20 cellular contexts compared by ENCODE assay signal in the genomic region with DNA sequence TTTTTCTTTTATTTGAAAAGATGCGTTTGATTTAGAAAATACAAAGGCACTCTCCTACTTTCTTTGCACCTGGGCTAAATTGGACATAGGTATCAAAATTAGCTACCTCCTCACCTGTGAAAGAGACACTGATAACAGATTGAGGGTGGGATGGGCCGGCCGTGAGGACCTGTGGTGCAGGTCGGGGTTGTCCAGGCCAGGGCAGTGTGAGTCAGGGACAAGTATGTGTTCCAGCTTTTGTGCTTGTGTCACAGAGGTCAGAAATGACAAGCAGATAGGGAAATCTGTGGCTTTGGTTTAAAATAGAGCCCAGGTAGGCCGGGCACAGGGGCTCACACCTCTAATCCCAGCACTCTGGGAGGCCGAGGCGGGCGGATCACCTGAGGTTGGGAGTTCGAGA. TPM values are rescaled to one million over a fixed set of nuclear protein-coding genes. Genes with fewer than 3 reads are reported as not detected.
A peak's percentile ranks its signal among the peaks of the same experiment; 100 is the strongest.
DNase-seq lines count a peak whose midpoint lies in the region; ATAC-seq and TF ChIP-seq lines count a peak whose summit lies in the region.
"Had no signal": no experiment of that assay in that cellular context is flagged by ENCODE, and none has a peak within 500 bp of the region (broad histone marks: within the 10 kb centered on the region; RNA-seq: fewer than 3 reads in every experiment).

No MANE protein-coding gene starts in this region.

- H3K27me3 Mint-ChIP-seq in neural progenitor cell (ENCODE audit: insufficient read depth, low read depth): peaks cover 2% of the 10 kb centered on the region
- peaks cover 0 to 4% (median 0%) of the 10 kb centered on the region in 3 donors for H3K27me3 Mint-ChIP-seq in CD14-positive monocyte (ENCODE audit: low read depth in 3 of 3)
- H3K27me3 Mint-ChIP-seq: B cell, IgD-negative memory B cell had no signal

- DNase-seq in A673 (ENCODE audit: low spot score): no peak
- DNase-seq in IMR-90: no peak
- no peak for DNase-seq in neural progenitor cell (ENCODE audit: low spot score)
- DNase-seq in CD14-positive monocyte (ENCODE audit: low spot score): no peak
- DNase-seq in colonic mucosa: no peak
- no peak for DNase-seq in SW 1271 (lab: John Stamatoyannopoulos, UW)
- DNase-seq: CD4-positive, CD25-positive, alpha-beta regulatory T cell; DMS79 treated with DMSO at 0.1 percent for 48 hours; GOT3; NCI-H1105; NCI-H146; NCI-H2029; NCI-H2227 treated with DMSO at 0.1 percent for 48 hours; NCI-H510A had no signal

- H3K79me1 ChIP-seq in IMR-90 (ENCODE audit: low read depth in 1 of 2, low read length in 2 of 2): no peaks in the 10 kb centered on the region

- no peak for TF ChIP-seq RAD21 in IMR-90 (IDR thresholded peaks at IDR 0.05; ENCODE audit: low read length)

- H3K4me3 Mint-ChIP-seq in neural progenitor cell (no peak overlapping the region), CD14-positive monocyte (no peak overlapping the region)
- H3K4me3 Mint-ChIP-seq: B cell; CD4-positive, CD25-positive, alpha-beta regulatory T cell; IgD-negative memory B cell had no signal

- H3K27ac ChIP-seq in A673 (ENCODE audit: low read depth, low read length, poor library complexity, severe bottlenecking) (peak overlapping the region; percentile 96), IMR-90 (ENCODE audit: insufficient read depth, low read length) (no peak overlapping the region), cingulate gyrus (ENCODE audit: low read depth, low read length) (peak overlapping the region; percentile 80), neural progenitor cell (no peak overlapping the region), colonic mucosa (no peak overlapping the region)

- no peak overlapping the region for H3K4ac ChIP-seq in IMR-90 (ENCODE audit: low read depth, low read length)

- peaks cover 5% of the 10 kb centered on the region for H3K36me3 ChIP-seq in A673 (ENCODE audit: insufficient read depth, low read length, poor library complexity, severe bottlenecking)
- H3K36me3 ChIP-seq in IMR-90 (ENCODE audit: control insufficient read depth, insufficient read depth, low read length): peaks cover under 1% of the 10 kb centered on the region; the same call in 1 of the 2 replicates
- H3K36me3 ChIP-seq in neural progenitor cell: no peaks in the 10 kb centered on the region
- H3K36me3 ChIP-seq in colonic mucosa: no peaks in the 10 kb centered on the region

- intact Hi-C loops in A673 (cut with micrococcal nuclease; ENCODE audit: unreplicated experiment): loop anchor here (5.0 kb wide), 2 partner anchors 713 to 983 kb away; no protein-coding TSS in a partner anchor
- intact Hi-C loops in IMR-90 (cut with micrococcal nuclease): loop anchor here (5.0 to 10.0 kb wide), 3 partner anchors 588 to 1770 kb away; no protein-coding TSS in a partner anchor
- intact Hi-C loops in CD14-positive monocyte (cut with micrococcal nuclease): loop anchor here in 1 of 2 donors (10.0 kb wide), 2 partner anchors 170 to 590 kb away; a partner anchor contains a TSS
- intact Hi-C loops in colonic mucosa (cut with DNase I): loop anchor here (5.0 to 10.0 kb wide), 5 partner anchors 60 to 580 kb away; no protein-coding TSS in a partner anchor

- ATAC-seq in IMR-90 (ENCODE audit: low read depth) (no peak), GM21515 (IDR thresholded peaks at IDR 0.05; ENCODE audit: unreplicated experiment) (no peak)
- ATAC-seq: GM12878, Right ventricle myocardium inferior had no signal

- no peak overlapping the region for H2BK20ac ChIP-seq in IMR-90 (ENCODE audit: low read depth, low read length)

- no peak overlapping the region for H3K9ac ChIP-seq in IMR-90 (ENCODE audit: low read depth, low read length)
- H3K9ac ChIP-seq in neural progenitor cell: no peak overlapping the region
- no peak overlapping the region for H3K9ac ChIP-seq in colonic mucosa (ENCODE audit: low read depth in 2 of 2, low read length in 2 of 2)

- H3K4me1 Mint-ChIP-seq in neural progenitor cell (peaks cover 24% of the 10 kb centered on the region), CD14-positive monocyte (peaks cover 18% of the 10 kb centered on the region)

- H2AK9ac ChIP-seq in IMR-90 (replicated peaks; ENCODE audit: low read depth, low read length, poor library complexity): peak overlapping the region; percentile 63

- H4K20me1 ChIP-seq in IMR-90 (ENCODE audit: insufficient read depth, low read length) (no peaks in the 10 kb centered on the region), neural progenitor cell (ENCODE audit: low read depth) (no peaks in the 10 kb centered on the region)

- no peak overlapping the region for H2BK120ac ChIP-seq in IMR-90 (ENCODE audit: low read depth, low read length)

- H3K79me2 ChIP-seq in neural progenitor cell (ENCODE audit: low read depth): no peaks in the 10 kb centered on the region

- POLR2A ChIA-PET in A673 (lab: Charles Lee; ENCODE audit: low non-redundant PET): no interaction called here
- POLR2A ChIA-PET in IMR-90 (lab: Charles Lee; ENCODE audit: unreplicated experiment): no interaction called here

- H3K9me3 ChIP-seq in A673 (ENCODE audit: low read depth, low read length, poor library complexity, severe bottlenecking): peaks cover 8% of the 10 kb centered on the region
- no peaks in the 10 kb centered on the region for H3K9me3 ChIP-seq in IMR-90 (ENCODE audit: control insufficient read depth, insufficient read depth, low read length)
- no peaks in the 10 kb centered on the region for H3K9me3 ChIP-seq in neural progenitor cell (ENCODE audit: low read depth)
- H3K9me3 ChIP-seq in colonic mucosa: no peaks in the 10 kb centered on the region

- H4K5ac ChIP-seq in IMR-90 (ENCODE audit: low read depth, low read length): no peak overlapping the region

- H3K27ac Mint-ChIP-seq in neural progenitor cell (no peak overlapping the region), CD14-positive monocyte (no peak overlapping the region)
- H3K27ac Mint-ChIP-seq: B cell; CD4-positive, CD25-positive, alpha-beta regulatory T cell; IgD-negative memory B cell had no signal

- dilution Hi-C loops in IMR-90 (cut with HindIII; ENCODE audit: low sequenced_read_pairs, unreplicated experiment): no loop called here

- peaks cover 5% of the 10 kb centered on the region for H3K36me3 Mint-ChIP-seq in neural progenitor cell
- peaks cover 4 to 5% of the 10 kb centered on the region in 2 donors for H3K36me3 Mint-ChIP-seq in CD14-positive monocyte
- H3K36me3 Mint-ChIP-seq: CD4-positive, CD25-positive, alpha-beta regulatory T cell; IgD-negative memory B cell had no signal

- H3K4me2 ChIP-seq in IMR-90 (ENCODE audit: low read depth, low read length): no peak overlapping the region
- peak overlapping the region; percentile 21 for H3K4me2 ChIP-seq in neural progenitor cell

- H3K4me3 ChIP-seq in A673 (ENCODE audit: low read depth, low read length, poor library complexity, severe bottlenecking) (peak overlapping the region; percentile 42), IMR-90 (ENCODE audit: insufficient read depth, low read depth, low read length) (no peak overlapping the region), neural progenitor cell (no peak overlapping the region), colonic mucosa (no peak overlapping the region)
- H3K4me3 ChIP-seq: GM12878 had no signal

- WGBS in IMR-90 (ENCODE audit: extremely low coverage in 2 of 2, insufficient read length in 1 of 2), 2 experiments: no CpG with 5 or more reads among the region's 9 CpGs

- H2BK15ac ChIP-seq in IMR-90 (ENCODE audit: low read depth, low read length): no peak overlapping the region

- H2AFZ ChIP-seq in IMR-90 (replicated peaks; ENCODE audit: low read length, poor library complexity) (no peak overlapping the region), neural progenitor cell (replicated peaks) (no peak overlapping the region)

- no TSS peak for BruUV-seq in A673 (replicated peaks; lab: Mats Ljungman, UMichigan)
- BruUV-seq in IMR-90 (replicated peaks; lab: Mats Ljungman, UMichigan): no TSS peak

- H3K4me1 ChIP-seq in A673 (ENCODE audit: insufficient read depth, low read length, poor library complexity, severe bottlenecking) (peaks cover 44% of the 10 kb centered on the region), IMR-90 (ENCODE audit: control insufficient read depth, insufficient read depth, low read length) (no peaks in the 10 kb centered on the region; the same call in 1 of the 2 replicates), neural progenitor cell (peaks cover 16% of the 10 kb centered on the region), colonic mucosa (no peaks in the 10 kb centered on the region)

- TF ChIP-seq CTCF in A673 (conservative IDR thresholded peaks at IDR 0.05; ENCODE audit: low read depth, low read length): no peak
- TF ChIP-seq CTCF in IMR-90 (conservative IDR thresholded peaks at IDR 0.05; ENCODE audit: low read depth, low read length): no peak
- TF ChIP-seq CTCF in neural progenitor cell (IDR thresholded peaks at IDR 0.05): no peak
- TF ChIP-seq CTCF in CD14-positive monocyte (IDR thresholded peaks at IDR 0.05): no peak
- no peak for TF ChIP-seq CTCF in colonic mucosa (IDR thresholded peaks at IDR 0.05)

- H3K23ac ChIP-seq in IMR-90 (ENCODE audit: low read depth, low read length): no peak overlapping the region

- TF ChIP-seq POLR2A in IMR-90 (IDR thresholded peaks at IDR 0.05; ENCODE audit: low read depth, low read length): no peak

- H3K14ac ChIP-seq in IMR-90 (replicated peaks; ENCODE audit: low read depth, low read length): no peak overlapping the region

- H3K56ac ChIP-seq in IMR-90 (ENCODE audit: extremely low read depth, insufficient read depth, low read length): no peak overlapping the region

- no peaks in the 10 kb centered on the region for H3K9me1 ChIP-seq in IMR-90 (ENCODE audit: insufficient read depth, low read length)

- H3F3A ChIP-seq in neural progenitor cell (ENCODE audit: low read depth): peaks cover 5% of the 10 kb centered on the region

- H2BK5ac ChIP-seq in IMR-90 (ENCODE audit: low read depth, low read length, poor library complexity, severe bottlenecking): no peak overlapping the region

- CTCF ChIA-PET in A673 (lab: Charles Lee): no interaction called here
- CTCF ChIA-PET in IMR-90 (lab: Yijun Ruan, JAX): interaction anchor here (0.5 to 1.5 kb wide), 4 partner anchors 35 to 487 kb away, joined by 3 to 4 read pairs (median 4); no protein-coding TSS in a partner anchor

- H4K8ac ChIP-seq in IMR-90 (ENCODE audit: low read depth in 2 of 2, low read length in 2 of 2): no peak overlapping the region

- in situ Hi-C loops in IMR-90 (cut with MboI; ENCODE audit: low sequenced_read_pairs): loop anchor here (5.0 to 10.0 kb wide), 5 partner anchors 168 to 700 kb away; a partner anchor contains a TSS

- no peak overlapping the region for H2AK5ac ChIP-seq in IMR-90 (ENCODE audit: low read depth, low read length)

- H3K27me3 ChIP-seq in A673 (replicated peaks; ENCODE audit: insufficient read depth, low read depth, low read length, poor library complexity): no peaks in the 10 kb centered on the region
- no peaks in the 10 kb centered on the region for H3K27me3 ChIP-seq in IMR-90 (ENCODE audit: control insufficient read depth, insufficient read depth, low read length)
- no peaks in the 10 kb centered on the region for H3K27me3 ChIP-seq in neural progenitor cell
- no peaks in the 10 kb centered on the region for H3K27me3 ChIP-seq in colonic mucosa

- no peak overlapping the region for H4K91ac ChIP-seq in IMR-90 (ENCODE audit: insufficient read depth, low read depth, low read length)

- H3K9me3 Mint-ChIP-seq in neural progenitor cell: peaks cover 19% of the 10 kb centered on the region
- peaks cover 16 to 28% (median 23%) of the 10 kb centered on the region in 7 donors for H3K9me3 Mint-ChIP-seq in CD14-positive monocyte

- no peak overlapping the region for H3K18ac ChIP-seq in IMR-90 (ENCODE audit: low read depth, low read length)

RNA-seq across cellular contexts. Expression of a gene that starts 22.6 kb away (rescaled TPM):
- 303 and 389 TPM in 2 replicates for total RNA-seq in A673 (2021)
- total RNA-seq in IMR-90 (2012; rRNA removed): 593 and 692 TPM in 2 replicates
- 753 and 816 TPM in 2 replicates for polyA plus RNA-seq in IMR-90 (2012; rRNA removed)
- 265 and 382 TPM in 2 replicates for polyA plus RNA-seq in IMR-90 (2012; cell fraction: cytosol; rRNA removed)
- 98.0 and 290 TPM in 2 replicates for polyA plus RNA-seq in IMR-90 (2012; cell fraction: nucleus; rRNA removed; ENCODE audit: low replicate concordance)
- total RNA-seq in neural progenitor cell (ENCODE audit: low replicate concordance): 127 and 152 TPM in 2 replicates
- 100 to 1,000 TPM; 727 to 814 TPM for polyA plus RNA-seq in CD14-positive monocyte
- 100 to 1,000 TPM; 415 to 575 TPM for total RNA-seq in colonic mucosa

RNA-seq across cellular contexts. Expression of a gene that starts 36.9 kb away (rescaled TPM):
- total RNA-seq in A673 (2021) (298 and 357 TPM in 2 replicates), IMR-90 (2012; rRNA removed) (580 and 743 TPM in 2 replicates), neural progenitor cell (ENCODE audit: low replicate concordance) (222 and 365 TPM in 2 replicates), colonic mucosa (100 to 1,000 TPM; 338 to 537 TPM)
- polyA plus RNA-seq in IMR-90 (2012; rRNA removed) (469 and 549 TPM in 2 replicates), CD14-positive monocyte (1,000 to 10,000 TPM; 1,139 to 1,360 TPM)
- 192 and 196 TPM in 2 replicates for polyA plus RNA-seq in IMR-90 (2012; cell fraction: cytosol; rRNA removed)
- 65.1 and 308 TPM in 2 replicates for polyA plus RNA-seq in IMR-90 (2012; cell fraction: nucleus; rRNA removed; ENCODE audit: low replicate concordance)

Comparison
In these comparisons a context has a peak if more than half of its experiments do, and no peak if none do; other contexts are left out.
1. H3K27ac ChIP-seq: peak in A673 (single experiment) and cingulate gyrus (single experiment); none in IMR-90 (single experiment), neural progenitor cell (single experiment) and colonic mucosa (single experiment).